1 cellular context compared by ENCODE assay signal in genomic region chr11:11605181-11605580, GRCh38.
TF ChIP-seq lines count a peak whose summit lies in the region.

No MANE protein-coding gene starts in this region.

TF ChIP-seq in H1, 55 proteins besides CTCF, POLR2A, EP300 and RAD21 (continued from another document):
- no peak for TF ChIP-seq RBBP5 (IDR thresholded peaks at IDR 0.05; ENCODE audit: borderline replicate concordance, low read depth, low read length)
- no peak for TF ChIP-seq ASH2L (IDR thresholded peaks at IDR 0.05; ENCODE audit: low read length)
- no peak for TF ChIP-seq CBX8 (IDR thresholded peaks at IDR 0.05; ENCODE audit: borderline replicate concordance, low read depth, low read length)
- no peak for TF ChIP-seq BACH1 (IDR thresholded peaks at IDR 0.05; ENCODE audit: low read length)
- TF ChIP-seq, protein P1, sequence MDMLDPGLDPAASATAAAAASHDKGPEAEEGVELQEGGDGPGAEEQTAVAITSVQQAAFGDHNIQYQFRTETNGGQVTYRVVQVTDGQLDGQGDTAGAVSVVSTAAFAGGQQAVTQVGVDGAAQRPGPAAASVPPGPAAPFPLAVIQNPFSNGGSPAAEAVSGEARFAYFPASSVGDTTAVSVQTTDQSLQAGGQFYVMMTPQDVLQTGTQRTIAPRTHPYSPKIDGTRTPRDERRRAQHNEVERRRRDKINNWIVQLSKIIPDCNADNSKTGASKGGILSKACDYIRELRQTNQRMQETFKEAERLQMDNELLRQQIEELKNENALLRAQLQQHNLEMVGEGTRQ (IDR thresholded peaks at IDR 0.05; ENCODE audit: low read length), result no peak
